18 cellular contexts compared by ENCODE assay signal in genomic region chr2:169871994-169872393, GRCh38. TPM values are rescaled to one million over a fixed set of nuclear protein-coding genes. Genes with fewer than 3 reads are reported as not detected.
DNase-seq lines count a peak whose midpoint lies in the region; ATAC-seq, FAIRE-seq and TF ChIP-seq lines count a peak whose summit lies in the region.
"Had no signal": no experiment of that assay in that cellular context is flagged by ENCODE, and none has a peak within 500 bp of the region (broad histone marks: within the 10 kb centered on the region; RNA-seq: fewer than 3 reads in every experiment).

No MANE protein-coding gene starts in this region.

- BruUV-seq in K562 (replicated peaks; lab: Mats Ljungman, UMichigan): no TSS peak

- no peaks in the 10 kb centered on the region for H4K20me1 ChIP-seq in K562 (replicated peaks; ENCODE audit: control insufficient read depth, insufficient read depth, low read length)

- H3K27ac ChIP-seq in K562 (ENCODE audit: extremely low read depth, low read depth, low read length): no peak overlapping the region
- H3K27ac ChIP-seq: GM23248 had no signal

- in situ Hi-C loops in K562 (cut with MboI): no loop called here

- FAIRE-seq in A204.1 (lab: Jason Lieb, UNC) (peak; percentile 62), K562 (lab: Jason Lieb, UNC) (no peak), islet of Langerhans (lab: Jason Lieb, UNC) (peak; percentile 92)
- FAIRE-seq: GM12892, H1 had no signal

- intact Hi-C loops in K562 (cut with micrococcal nuclease): no loop called here

- H3K9me1 ChIP-seq in K562 (ENCODE audit: control insufficient read depth, insufficient read depth, low read length): no peaks in the 10 kb centered on the region

- H3K9ac ChIP-seq in K562 (ENCODE audit: insufficient read depth in 1 of 2, low read depth in 2 of 2, low read length in 2 of 2): no peak overlapping the region
- H3K9ac ChIP-seq: GM23248 had no signal

- no peak for TF ChIP-seq POLR2A in K562 (conservative IDR thresholded peaks at IDR 0.05)
- no peak for TF ChIP-seq POLR2A in erythroblast (IDR thresholded peaks at IDR 0.05; ENCODE audit: low read length)

- TF ChIP-seq RAD21 in K562 (CRISPR knock-in tag; conservative IDR thresholded peaks at IDR 0.05 in 1 of 2, IDR thresholded peaks at IDR 0.05 in 1 of 2): no peak

- no peak overlapping the region for H3K4me2 ChIP-seq in K562 (ENCODE audit: insufficient read depth, low read length)

- H3K4me1 ChIP-seq in K562 (replicated peaks in 1 of 2; ENCODE audit: control insufficient read depth in 2 of 2, insufficient read depth in 2 of 2, low read length in 2 of 2): peaks cover 3 to 6% of the 10 kb centered on the region in 2 experiments; a peak in 4 of 5 replicates

- WGBS in K562 (ENCODE audit: insufficient coverage, low coverage, missing lambda C conversion rate): 95% methylated on average over 1 of the region's 1 CpG

- H3K79me2 ChIP-seq in K562 (ENCODE audit: control insufficient read depth, insufficient read depth, low read length): peaks cover 50% of the 10 kb centered on the region

- DNase-seq in K562 (ENCODE audit: extremely low read depth in 1 of 4, low spot score in 3 of 4) (no peak), NCI-H1436 treated with DMSO at 0.1 percent for 48 hours (lab: John Stamatoyannopoulos, UW) (no peak), erythroblast (lab: John Stamatoyannopoulos, UW) (no peak), DMS79 treated with DMSO at 0.1 percent for 48 hours (lab: John Stamatoyannopoulos, UW) (no peak)
- DNase-seq: 8988T; C1 segment of cervical spinal cord; Calu3; CD4-positive, alpha-beta memory T cell; COR-L47; DMS53; DND-41; GM23248; H7; HCEC 1CT had no signal

- CTCF ChIA-PET in K562 (lab: Yijun Ruan, JAX; ENCODE audit: low intra/inter-chr PET ratio): no interaction called here

- no peaks in the 10 kb centered on the region for H3K27me3 ChIP-seq in K562 (ENCODE audit: control insufficient read depth in 2 of 2, insufficient read depth in 2 of 2, low read length in 2 of 2)

- TF ChIP-seq CTCF in K562 (IDR thresholded peaks at IDR 0.05 in 2 of 3, conservative IDR thresholded peaks at IDR 0.05 in 1 of 3; ENCODE audit: insufficient read depth in 2 of 3, low read depth in 1 of 3, low read length in 3 of 3): no peak

- H3K4me3 ChIP-seq in K562: no peak overlapping the region
- H3K4me3 ChIP-seq: GM23248 had no signal

- ATAC-seq in K562: no peak

- no peak for TF ChIP-seq EP300 in K562 (IDR thresholded peaks at IDR 0.05; ENCODE audit: low read length)

- H3K36me3 ChIP-seq in K562 (ENCODE audit: control insufficient read depth, insufficient read depth, low read length): peaks cover 19% of the 10 kb centered on the region; the same call in 2 of the 3 replicates

- no peaks in the 10 kb centered on the region for H3K9me3 ChIP-seq in K562 (replicated peaks; ENCODE audit: control insufficient read depth, insufficient read depth, low read depth, low read length)

- POLR2A ChIA-PET in K562 (lab: Yijun Ruan, JAX): no interaction called here

- H2AFZ ChIP-seq in K562 (ENCODE audit: low read depth, low read length): no peak overlapping the region
- H2AFZ ChIP-seq: GM23248 had no signal

TF ChIP-seq in K562, 482 proteins besides CTCF, POLR2A, EP300 and RAD21:
- TF ChIP-seq SMAD2 (IDR thresholded peaks at IDR 0.05; ENCODE audit: low read depth, low read length): no peak
- no peak for TF ChIP-seq MAZ (CRISPR knock-in tag; conservative IDR thresholded peaks at IDR 0.05 in 1 of 2, IDR thresholded peaks at IDR 0.05 in 1 of 2)
- TF ChIP-seq ZNF316 (IDR thresholded peaks at IDR 0.05): peak; percentile 95
- TF ChIP-seq C11orf30 (IDR thresholded peaks at IDR 0.05; ENCODE audit: low read depth): peak; percentile 86
- peak; percentile 58 for TF ChIP-seq MAFG (tag; conservative IDR thresholded peaks at IDR 0.05)
- TF ChIP-seq NCOA4 (IDR thresholded peaks at IDR 0.05; ENCODE audit: partially characterized antibody): no peak
- no peak for TF ChIP-seq KDM5B (IDR thresholded peaks at IDR 0.05; ENCODE audit: insufficient replicate concordance, low read depth, low read length)
TF ChIP-seq in K562: peak in this region for 3.

RNA-seq across cellular contexts. Expression of gene UBR3, which starts 44.7 kb away (rescaled TPM):
- 63.7 and 297 TPM in 2 replicates for total RNA-seq in K562 (2011; cell fraction: chromatin; rRNA removed; ENCODE audit: low replicate concordance)
- total RNA-seq in K562 (2011; cell fraction: nucleolus; rRNA removed): 21.8 and 37.4 TPM in 2 replicates
- 66.1 and 81.6 TPM in 2 replicates for total RNA-seq in K562 (2011; cell fraction: nucleoplasm; rRNA removed)
- total RNA-seq in K562 (2014; rRNA removed): 28.5 and 29.2 TPM in 2 replicates
- total RNA-seq in K562 (2014; rRNA removed; fragmentation: Illumina TruSeq; extraction: Trizol): 62.5 and 69.5 TPM in 2 replicates
- total RNA-seq in K562 (2015; rRNA removed; fragmentation: Illumina TruSeq; extraction: Trizol): 58.9 and 63.5 TPM in 2 replicates
- total RNA-seq in K562 (2021): 40.3 and 41.0 TPM in 2 replicates
- 26.8 and 40.4 TPM in 2 replicates for polyA plus RNA-seq in K562 (2011; rRNA removed)
- 8.0 and 12.8 TPM in 2 replicates for polyA plus RNA-seq in K562 (2011; cell fraction: cytosol; rRNA removed)
- polyA plus RNA-seq in K562 (2011; cell fraction: nucleus; rRNA removed): 23.0 and 27.8 TPM in 2 replicates
- polyA plus RNA-seq in K562 (2012): 20.9 and 24.3 TPM in 2 replicates
- polyA plus RNA-seq in K562 (2014; fragmentation: Illumina TruSeq; extraction: Trizol): 34.4 and 43.1 TPM in 2 replicates
- 10 to 100 TPM; 14.4 to 14.5 TPM for polyA plus RNA-seq in K562 (2014; fragmentation: Nextera tagmentation; extraction: Ambion mirVana)
- 20.6 and 20.7 TPM in 2 replicates for polyA plus RNA-seq in K562 (2014; rRNA removed)
- 124 and 136 TPM in 2 replicates for polyA minus RNA-seq in K562 (2011; rRNA and poly(A)+ RNA removed)
- 31.0 and 48.4 TPM in 2 replicates for polyA minus RNA-seq in K562 (2011; cell fraction: cytosol; rRNA and poly(A)+ RNA removed)
- polyA minus RNA-seq in K562 (2011; cell fraction: nucleus; rRNA and poly(A)+ RNA removed): 71.8 and 96.9 TPM in 2 replicates

RNA-seq across cellular contexts. Expression of gene METTL5, which starts 47.3 kb away (rescaled TPM):
- total RNA-seq in K562 (2011; cell fraction: chromatin; rRNA removed; ENCODE audit: low replicate concordance): 30.6 and 53.9 TPM in 2 replicates
- total RNA-seq in K562 (2011; cell fraction: nucleolus; rRNA removed): 27.5 and 28.0 TPM in 2 replicates
- 39.8 and 55.0 TPM in 2 replicates for total RNA-seq in K562 (2011; cell fraction: nucleoplasm; rRNA removed)
- total RNA-seq in K562 (2014; rRNA removed) (135 and 149 TPM in 2 replicates), K562 (2014; rRNA removed; fragmentation: Illumina TruSeq; extraction: Trizol) (224 and 259 TPM in 2 replicates), K562 (2015; rRNA removed; fragmentation: Illumina TruSeq; extraction: Trizol) (163 and 182 TPM in 2 replicates), K562 (2021) (177 and 193 TPM in 2 replicates)
- polyA plus RNA-seq in K562 (2011; rRNA removed) (141 and 191 TPM in 2 replicates), K562 (2014; fragmentation: Illumina TruSeq; extraction: Trizol) (202 and 235 TPM in 2 replicates), K562 (2014; fragmentation: Nextera tagmentation; extraction: Ambion mirVana) (100 to 1,000 TPM; 366 to 471 TPM), K562 (2014; rRNA removed) (211 and 229 TPM in 2 replicates)
- polyA plus RNA-seq in K562 (2011; cell fraction: cytosol; rRNA removed): 44.8 and 82.3 TPM in 2 replicates
- 36.1 and 39.1 TPM in 2 replicates for polyA plus RNA-seq in K562 (2011; cell fraction: nucleus; rRNA removed)
- 147 and 206 TPM in 2 replicates for polyA plus RNA-seq in K562 (2012)
- 99.5 and 107 TPM in 2 replicates for polyA minus RNA-seq in K562 (2011; rRNA and poly(A)+ RNA removed)
- polyA minus RNA-seq in K562 (2011; cell fraction: cytosol; rRNA and poly(A)+ RNA removed): 33.9 and 37.9 TPM in 2 replicates
- polyA minus RNA-seq in K562 (2011; cell fraction: nucleus; rRNA and poly(A)+ RNA removed): 23.4 and 34.3 TPM in 2 replicates
